ENCODE assay signal across 20 cellular contexts in genomic region chr1:75100481-75101092, GRCh38. TPM values are rescaled to one million over a fixed set of nuclear protein-coding genes. Genes with fewer than 3 reads are reported as not detected.
DNase-seq lines count a peak whose midpoint lies in the region; ATAC-seq and TF ChIP-seq lines count a peak whose summit lies in the region.
"Had no signal": no experiment of that assay in that cellular context is flagged by ENCODE, and none has a peak within 500 bp of the region (broad histone marks: within the 10 kb centered on the region; RNA-seq: fewer than 3 reads in every experiment).

No MANE protein-coding gene starts in this region.

- no peak overlapping the region for H2BK20ac ChIP-seq in H9 (ENCODE audit: low read depth, low read length, poor library complexity, severe bottlenecking)

- no peak overlapping the region for H3K18ac ChIP-seq in H9 (ENCODE audit: insufficient read length, low read depth, low read length)
- no peak overlapping the region for H3K18ac ChIP-seq in mesendoderm (ENCODE audit: low read length)

- no peak overlapping the region for H3K4me3 Mint-ChIP-seq in H9
- H3K4me3 Mint-ChIP-seq in endothelial cell (ENCODE audit: unreplicated experiment), result no peak overlapping the region
- H3K4me3 Mint-ChIP-seq: CD8-positive, alpha-beta T cell had no signal

- no peak overlapping the region for H3K4ac ChIP-seq in H9 (ENCODE audit: low read depth, low read length)
- H3K4ac ChIP-seq in mesendoderm (ENCODE audit: low read depth, low read length), result peak overlapping the region; percentile 31

- no peak overlapping the region for H3K56ac ChIP-seq in H9 (ENCODE audit: insufficient read length, low read depth, low read length)
- H3K56ac ChIP-seq in mesendoderm (ENCODE audit: low read length), result no peak overlapping the region

- H4K20me1 ChIP-seq in H9 (ENCODE audit: control insufficient read depth, insufficient read depth, insufficient read length), result no peaks in the 10 kb centered on the region
- H4K20me1 ChIP-seq in PC-3 (ENCODE audit: low read length), result no peaks in the 10 kb centered on the region

- CTCF ChIA-PET in PC-3 (lab: Charles Lee), result no interaction called here

- H3K23ac ChIP-seq in H9 (ENCODE audit: insufficient read length, low read depth, low read length), result no peak overlapping the region
- H3K23ac ChIP-seq in mesendoderm (ENCODE audit: low read length), result no peak overlapping the region

- peak overlapping the region; percentile 33 for H3K27ac ChIP-seq in H9 (ENCODE audit: insufficient read length, low read depth, low read length)
- no peak overlapping the region for H3K27ac ChIP-seq in PC-3 (ENCODE audit: low read length)
- H3K27ac ChIP-seq in mesendoderm (ENCODE audit: low read depth, low read length), result no peak overlapping the region

- peak overlapping the region; percentile 68 for H2AFZ ChIP-seq in H9 (ENCODE audit: low read length)
- no peak overlapping the region for H2AFZ ChIP-seq in PC-3 (ENCODE audit: low read length)

- in situ Hi-C loops in KBM-7 (cut with MboI; ENCODE audit: low pct_unique_long_range_greater_than_20kb, low sequenced_read_pairs), result no loop called here

- H3K27ac Mint-ChIP-seq in H9 (0 out of 7 replicates have a peak overlapping the region, but pooled peaks of 1 of the 3 experiments have one; percentile 6), endothelial cell (ENCODE audit: unreplicated experiment) (no peak overlapping the region)
- H3K27ac Mint-ChIP-seq: CD8-positive, alpha-beta T cell had no signal

- H2BK120ac ChIP-seq in H9 (ENCODE audit: low read depth, low read length, poor library complexity, severe bottlenecking) (no peak overlapping the region), mesendoderm (ENCODE audit: low read depth, low read length) (no peak overlapping the region)

- H3K9me3 ChIP-seq in H9 (ENCODE audit: control insufficient read depth, low read depth, low read length) (no peaks in the 10 kb centered on the region), PC-3 (ENCODE audit: low read length) (no peaks in the 10 kb centered on the region)

- H3K27me3 ChIP-seq in H9 (ENCODE audit: insufficient read depth, low read length) (no peaks in the 10 kb centered on the region), PC-3 (ENCODE audit: low read length) (peaks cover 29% of the 10 kb centered on the region), mesendoderm (ENCODE audit: insufficient read depth, low read length, poor library complexity) (no peaks in the 10 kb centered on the region)

- H3K4me2 ChIP-seq in H9 (ENCODE audit: insufficient read depth, insufficient read length, low read length) (no peak overlapping the region), PC-3 (ENCODE audit: low read length) (0 out of 2 replicates have a peak overlapping the region, but pooled peaks have one; percentile 11), mesendoderm (ENCODE audit: low read length) (no peak overlapping the region)

- H2AK5ac ChIP-seq in H9 (ENCODE audit: insufficient read length, low read length), result no peak overlapping the region
- no peak overlapping the region for H2AK5ac ChIP-seq in mesendoderm (ENCODE audit: low read length)

- H3K79me1 ChIP-seq in H9 (ENCODE audit: insufficient read depth, low read depth, low read length, poor library complexity, severe bottlenecking) (no peaks in the 10 kb centered on the region), mesendoderm (ENCODE audit: low read length) (no peaks in the 10 kb centered on the region)

- no peaks in the 10 kb centered on the region for H3F3A ChIP-seq in PC-3 (ENCODE audit: low read length, unreplicated experiment)

- H3K9ac ChIP-seq in H9 (ENCODE audit: extremely low read depth, insufficient read length, low read length) (no peak overlapping the region), PC-3 (ENCODE audit: low read length) (no peak overlapping the region), mesendoderm (ENCODE audit: low read length) (no peak overlapping the region)

- TF ChIP-seq CTCF in H9 (conservative IDR thresholded peaks at IDR 0.05), result no peak
- TF ChIP-seq CTCF in PC-3 (conservative IDR thresholded peaks at IDR 0.05; ENCODE audit: low read depth, low read length), result no peak
- TF ChIP-seq CTCF in endothelial cell (IDR thresholded peaks at IDR 0.05; ENCODE audit: unreplicated experiment), result no peak

- no peaks in the 10 kb centered on the region for H3K36me3 ChIP-seq in PC-3 (ENCODE audit: low read depth, low read length)
- H3K36me3 ChIP-seq in mesendoderm (ENCODE audit: control insufficient read depth, insufficient read depth, low read length), result no peaks in the 10 kb centered on the region

- H2BK12ac ChIP-seq in H9 (ENCODE audit: insufficient read length, low read depth, low read length), result no peak overlapping the region

- no CpG with 5 or more reads among the region's 10 CpGs for WGBS in H9 (ENCODE audit: extremely low coverage, insufficient read length, low lambda C conversion rate)
- no CpG with 5 or more reads among the region's 10 CpGs for WGBS in mesendoderm (ENCODE audit: extremely low coverage, insufficient coverage, low lambda C conversion rate)

- ATAC-seq in PC-3, result no peak
- ATAC-seq: CD8-positive, alpha-beta T cell; Panc1 had no signal

- H2BK5ac ChIP-seq in H9 (ENCODE audit: insufficient read length, low read length) (no peak overlapping the region), mesendoderm (ENCODE audit: low read length) (no peak overlapping the region)

- no peaks in the 10 kb centered on the region for H3K23me2 ChIP-seq in H9 (ENCODE audit: insufficient read length, low read depth, low read length, poor library complexity, severe bottlenecking)

- no peak overlapping the region for H2BK15ac ChIP-seq in H9 (ENCODE audit: low read depth, low read length)
- H2BK15ac ChIP-seq in mesendoderm (replicated peaks; ENCODE audit: low read depth), result no peak overlapping the region

- BruUV-seq in PC-3 (replicated peaks; lab: Mats Ljungman, UMichigan), result no TSS peak

- H3T11ph ChIP-seq in H9 (ENCODE audit: low read length), result no peak overlapping the region

- peaks cover 14 to 15% of the 10 kb centered on the region in 2 experiments for H3K4me1 Mint-ChIP-seq in H9
- H3K4me1 Mint-ChIP-seq in endothelial cell (ENCODE audit: unreplicated experiment), result no peaks in the 10 kb centered on the region

- no peak overlapping the region for H3K4me3 ChIP-seq in PC-3 (ENCODE audit: low read length)
- H3K4me3 ChIP-seq in mesendoderm (ENCODE audit: low read length), result no peak overlapping the region

- no peaks in the 10 kb centered on the region for H3K9me3 Mint-ChIP-seq in H9
- no peaks in the 10 kb centered on the region for H3K9me3 Mint-ChIP-seq in endothelial cell (ENCODE audit: unreplicated experiment)
- H3K9me3 Mint-ChIP-seq: CD8-positive, alpha-beta T cell had no signal

- H3K27me3 Mint-ChIP-seq in H9 (ENCODE audit: low read depth) (no peaks in the 10 kb centered on the region), endothelial cell (ENCODE audit: unreplicated experiment) (no peaks in the 10 kb centered on the region)

- H4K8ac ChIP-seq in H9 (replicated peaks; ENCODE audit: insufficient read length, low read depth, low read length), result no peak overlapping the region
- H4K8ac ChIP-seq in mesendoderm (ENCODE audit: low read depth, low read length), result no peak overlapping the region

- H3K36me3 Mint-ChIP-seq in H9 (ENCODE audit: insufficient read depth in 1 of 3, low read depth in 3 of 3) (no peaks in the 10 kb centered on the region), endothelial cell (ENCODE audit: low read depth, unreplicated experiment) (no peaks in the 10 kb centered on the region)
- H3K36me3 Mint-ChIP-seq: CD8-positive, alpha-beta T cell had no signal

- H3K9me2 ChIP-seq in PC-3 (replicated peaks; ENCODE audit: low read length), result no peaks in the 10 kb centered on the region

- intact Hi-C loops in PC-3 (cut with micrococcal nuclease), result no loop called here

- H3K79me2 ChIP-seq in H9 (ENCODE audit: insufficient read depth, low read length), result no peaks in the 10 kb centered on the region
- no peaks in the 10 kb centered on the region for H3K79me2 ChIP-seq in PC-3 (ENCODE audit: low read length)
- H3K79me2 ChIP-seq in mesendoderm (ENCODE audit: control insufficient read depth, insufficient read depth, low read length), result no peaks in the 10 kb centered on the region

- no peak overlapping the region for H3K14ac ChIP-seq in H9 (ENCODE audit: insufficient read depth, low read length)

- no peak overlapping the region for H4K5ac ChIP-seq in H9 (ENCODE audit: insufficient read length, low read depth, low read length)
- H4K5ac ChIP-seq in mesendoderm (ENCODE audit: low read length), result no peak overlapping the region

- POLR2A ChIA-PET in PC-3 (lab: Charles Lee; ENCODE audit: unreplicated experiment), result no interaction called here

- no peak overlapping the region for H4K91ac ChIP-seq in H9 (ENCODE audit: insufficient read length, low read depth, low read length)

- DNase-seq in AG20443 (ENCODE audit: low spot score) (peak; percentile 7), H9 (no peak), PC-3 (no peak), mesendoderm (no peak), endothelial cell (ENCODE audit: low spot score) (no peak), KBM-7 (no peak)
- DNase-seq in effector CD8-positive, alpha-beta T cell (lab: John Stamatoyannopoulos, UW), result no peak
- DNase-seq in stimulated activated CD4-positive, alpha-beta T cell treated with anti-CD3 and anti-CD28 coated beads, Interleukin-2, amount 100 ng/mL, for 48 hours, result no peak
- DNase-seq: ACHN; CD8-positive, alpha-beta T cell; DMS 273 treated with DMSO at 0.1 percent for 48 hours; EL; IMR-90; NCI-H1048; NCI-H2107; NCI-H345; NCI-H69; Right ventricle myocardium superior had no signal

- no peaks in the 10 kb centered on the region for H3K4me1 ChIP-seq in H9 (ENCODE audit: insufficient read depth, low read length)
- H3K4me1 ChIP-seq in PC-3 (ENCODE audit: insufficient read depth, low read length), result no peaks in the 10 kb centered on the region
- H3K4me1 ChIP-seq in mesendoderm (ENCODE audit: control insufficient read depth, low read depth, low read length), result no peaks in the 10 kb centered on the region

RNA-seq across cellular contexts. Expression of gene LHX8, which starts 33.6 kb away (rescaled TPM):
- total RNA-seq in H9 (2021) (not detected in 2 replicates), PC-3 (2014; rRNA removed) (not detected in 2 replicates), endothelial cell (ENCODE audit: unreplicated experiment) (not detected)
- polyA plus RNA-seq in mesendoderm (2013, experiment 1 of 2), result 0.04 TPM
- polyA plus RNA-seq in mesendoderm (2013, experiment 2 of 2), result 0.11 TPM
- total RNA-seq: CD8-positive, alpha-beta T cell; IMR-90; LHCN-M2; Right ventricle myocardium superior had no signal
- polyA plus RNA-seq: IMR-90 had no signal
